1 cellular context compared by ENCODE assay signal in the genomic region with DNA sequence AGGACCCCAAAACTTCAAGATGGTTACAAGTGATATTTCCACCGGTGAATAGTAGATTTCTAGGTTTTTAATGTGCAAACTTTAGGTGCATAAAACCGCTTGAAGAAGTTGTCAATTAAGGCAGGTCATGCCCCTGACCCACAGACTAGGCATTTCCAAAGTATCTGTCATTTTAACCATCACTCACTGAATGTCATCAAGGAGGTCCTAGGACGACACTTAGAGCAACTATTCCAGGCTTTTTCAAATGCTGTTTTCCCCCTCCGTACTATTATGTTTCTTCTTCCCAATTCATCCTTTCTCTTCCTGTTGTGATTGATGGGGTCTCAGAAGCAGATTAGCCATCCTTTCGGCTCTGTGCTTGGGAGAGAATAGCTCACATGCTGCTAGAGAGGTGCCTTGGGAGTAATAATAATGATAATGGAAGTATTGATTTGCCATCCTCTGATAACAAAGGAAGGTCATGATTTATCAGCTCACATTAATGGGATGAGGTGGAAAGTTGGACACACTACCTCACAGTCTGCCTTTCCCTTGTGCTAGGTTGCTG.
A peak's percentile ranks its signal among the peaks of the same experiment; 100 is the strongest.
TF ChIP-seq lines count a peak whose summit lies in the region.

No MANE protein-coding gene starts in this region.

TF ChIP-seq in GM12878, 131 proteins besides CTCF, POLR2A, EP300 and RAD21 (continued from another document):
- 0 out of 2 replicates have a peak, but pooled peaks have one; percentile 12 for TF ChIP-seq CHD2 (IDR thresholded peaks at IDR 0.05; ENCODE audit: borderline replicate concordance, low read depth, low read length)
- no peak for TF ChIP-seq EGR1 (IDR thresholded peaks at IDR 0.05; ENCODE audit: borderline replicate concordance in 1 of 2, low read depth in 2 of 2, low read length in 2 of 2)
- TF ChIP-seq POLR2AphosphoS2 (IDR thresholded peaks at IDR 0.05; ENCODE audit: low read depth, low read length), result peak; percentile 94; the same call in 1 of the 2 replicates
- TF ChIP-seq RFX5 (IDR thresholded peaks at IDR 0.05; ENCODE audit: low read depth, low read length), result no peak
- peak; percentile 27; the same call in 1 of the 2 replicates for TF ChIP-seq PML (IDR thresholded peaks at IDR 0.05; ENCODE audit: low read length)
- no peak for TF ChIP-seq RCOR1 (conservative IDR thresholded peaks at IDR 0.05; ENCODE audit: low read depth, low read length)
- TF ChIP-seq, protein P1, sequence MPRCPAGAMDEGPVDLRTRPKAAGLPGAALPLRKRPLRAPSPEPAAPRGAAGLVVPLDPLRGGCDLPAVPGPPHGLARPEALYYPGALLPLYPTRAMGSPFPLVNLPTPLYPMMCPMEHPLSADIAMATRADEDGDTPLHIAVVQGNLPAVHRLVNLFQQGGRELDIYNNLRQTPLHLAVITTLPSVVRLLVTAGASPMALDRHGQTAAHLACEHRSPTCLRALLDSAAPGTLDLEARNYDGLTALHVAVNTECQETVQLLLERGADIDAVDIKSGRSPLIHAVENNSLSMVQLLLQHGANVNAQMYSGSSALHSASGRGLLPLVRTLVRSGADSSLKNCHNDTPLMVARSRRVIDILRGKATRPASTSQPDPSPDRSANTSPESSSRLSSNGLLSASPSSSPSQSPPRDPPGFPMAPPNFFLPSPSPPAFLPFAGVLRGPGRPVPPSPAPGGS (IDR thresholded peaks at IDR 0.05; ENCODE audit: borderline replicate concordance, insufficient read depth, low read depth, low read length, poor library complexity, severe bottlenecking), result peak; percentile 50
- TF ChIP-seq NFYA (IDR thresholded peaks at IDR 0.05; ENCODE audit: borderline replicate concordance, low read depth, low read length), result no peak
- peak; percentile 84; the same call in 1 of the 2 replicates for TF ChIP-seq MTA3 (IDR thresholded peaks at IDR 0.05; ENCODE audit: borderline replicate concordance, low read length)
- no peak for TF ChIP-seq NFXL1 (IDR thresholded peaks at IDR 0.05; ENCODE audit: borderline replicate concordance)
- TF ChIP-seq TARDBP (IDR thresholded peaks at IDR 0.05; ENCODE audit: borderline replicate concordance), result 0 out of 2 replicates have a peak, but pooled peaks have one; percentile 35
- peak in 1 of 2 experiments; percentile 19; a peak in 1 of 4 replicates for TF ChIP-seq IKZF2 (IDR thresholded peaks at IDR 0.05)
- TF ChIP-seq, protein P2, sequence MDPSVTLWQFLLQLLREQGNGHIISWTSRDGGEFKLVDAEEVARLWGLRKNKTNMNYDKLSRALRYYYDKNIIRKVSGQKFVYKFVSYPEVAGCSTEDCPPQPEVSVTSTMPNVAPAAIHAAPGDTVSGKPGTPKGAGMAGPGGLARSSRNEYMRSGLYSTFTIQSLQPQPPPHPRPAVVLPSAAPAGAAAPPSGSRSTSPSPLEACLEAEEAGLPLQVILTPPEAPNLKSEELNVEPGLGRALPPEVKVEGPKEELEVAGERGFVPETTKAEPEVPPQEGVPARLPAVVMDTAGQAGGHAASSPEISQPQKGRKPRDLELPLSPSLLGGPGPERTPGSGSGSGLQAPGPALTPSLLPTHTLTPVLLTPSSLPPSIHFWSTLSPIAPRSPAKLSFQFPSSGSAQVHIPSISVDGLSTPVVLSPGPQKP (IDR thresholded peaks at IDR 0.05; ENCODE audit: low read depth, low read length), result no peak
